1 cellular context compared by ENCODE assay signal in the genomic region with DNA sequence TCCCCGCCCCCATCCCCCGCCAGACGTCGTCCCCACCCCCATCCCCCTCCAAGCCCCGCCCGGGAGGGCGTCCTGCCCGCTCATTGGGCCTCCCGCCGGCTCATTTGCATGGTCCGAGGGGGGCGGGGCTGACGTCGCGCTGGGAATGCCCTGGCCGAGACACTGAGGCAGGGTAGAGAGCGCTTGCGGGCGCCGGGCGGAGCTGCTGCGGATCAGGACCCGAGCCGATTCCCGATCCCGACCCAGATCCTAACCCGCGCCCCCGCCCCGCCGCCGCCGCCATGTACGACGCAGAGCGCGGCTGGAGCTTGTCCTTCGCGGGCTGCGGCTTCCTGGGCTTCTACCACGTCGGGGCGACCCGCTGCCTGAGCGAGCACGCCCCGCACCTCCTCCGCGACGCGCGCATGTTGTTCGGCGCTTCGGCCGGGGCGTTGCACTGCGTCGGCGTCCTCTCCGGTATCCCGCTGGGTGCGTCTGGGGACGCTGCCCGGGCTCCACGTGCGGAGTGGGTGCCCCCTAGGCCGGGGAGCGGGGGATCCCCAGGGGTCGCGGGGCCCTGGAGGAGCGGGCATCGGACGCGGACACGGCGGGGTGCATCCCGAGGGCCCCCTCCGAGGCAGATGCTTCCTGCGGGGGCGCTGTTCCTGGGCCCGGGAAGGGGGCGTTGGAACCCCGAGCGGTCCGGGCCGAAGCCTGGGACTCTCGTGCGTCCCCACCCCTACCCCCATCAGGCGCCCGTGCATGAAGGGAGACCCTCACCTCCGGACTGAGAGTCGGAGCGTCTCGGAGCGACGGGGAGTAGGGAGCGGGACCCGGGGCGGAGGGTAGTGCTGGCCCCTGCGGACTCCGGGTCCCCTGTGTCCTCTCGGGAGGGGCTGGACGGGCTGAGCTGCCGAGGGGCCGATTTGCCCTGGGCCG.
TF ChIP-seq lines count a peak whose summit lies in the region.

A gene with protein sequence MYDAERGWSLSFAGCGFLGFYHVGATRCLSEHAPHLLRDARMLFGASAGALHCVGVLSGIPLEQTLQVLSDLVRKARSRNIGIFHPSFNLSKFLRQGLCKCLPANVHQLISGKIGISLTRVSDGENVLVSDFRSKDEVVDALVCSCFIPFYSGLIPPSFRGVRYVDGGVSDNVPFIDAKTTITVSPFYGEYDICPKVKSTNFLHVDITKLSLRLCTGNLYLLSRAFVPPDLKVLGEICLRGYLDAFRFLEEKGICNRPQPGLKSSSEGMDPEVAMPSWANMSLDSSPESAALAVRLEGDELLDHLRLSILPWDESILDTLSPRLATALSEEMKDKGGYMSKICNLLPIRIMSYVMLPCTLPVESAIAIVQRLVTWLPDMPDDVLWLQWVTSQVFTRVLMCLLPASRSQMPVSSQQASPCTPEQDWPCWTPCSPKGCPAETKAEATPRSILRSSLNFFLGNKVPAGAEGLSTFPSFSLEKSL (plus strand): TSS at position 175 of the 918 bp plus-strand sequence. CDS start 107 bp downstream, at position 282.

TF ChIP-seq in WTC11, 78 proteins besides CTCF, POLR2A, EP300 and RAD21 (continued from another document):
- TF ChIP-seq, protein P1, sequence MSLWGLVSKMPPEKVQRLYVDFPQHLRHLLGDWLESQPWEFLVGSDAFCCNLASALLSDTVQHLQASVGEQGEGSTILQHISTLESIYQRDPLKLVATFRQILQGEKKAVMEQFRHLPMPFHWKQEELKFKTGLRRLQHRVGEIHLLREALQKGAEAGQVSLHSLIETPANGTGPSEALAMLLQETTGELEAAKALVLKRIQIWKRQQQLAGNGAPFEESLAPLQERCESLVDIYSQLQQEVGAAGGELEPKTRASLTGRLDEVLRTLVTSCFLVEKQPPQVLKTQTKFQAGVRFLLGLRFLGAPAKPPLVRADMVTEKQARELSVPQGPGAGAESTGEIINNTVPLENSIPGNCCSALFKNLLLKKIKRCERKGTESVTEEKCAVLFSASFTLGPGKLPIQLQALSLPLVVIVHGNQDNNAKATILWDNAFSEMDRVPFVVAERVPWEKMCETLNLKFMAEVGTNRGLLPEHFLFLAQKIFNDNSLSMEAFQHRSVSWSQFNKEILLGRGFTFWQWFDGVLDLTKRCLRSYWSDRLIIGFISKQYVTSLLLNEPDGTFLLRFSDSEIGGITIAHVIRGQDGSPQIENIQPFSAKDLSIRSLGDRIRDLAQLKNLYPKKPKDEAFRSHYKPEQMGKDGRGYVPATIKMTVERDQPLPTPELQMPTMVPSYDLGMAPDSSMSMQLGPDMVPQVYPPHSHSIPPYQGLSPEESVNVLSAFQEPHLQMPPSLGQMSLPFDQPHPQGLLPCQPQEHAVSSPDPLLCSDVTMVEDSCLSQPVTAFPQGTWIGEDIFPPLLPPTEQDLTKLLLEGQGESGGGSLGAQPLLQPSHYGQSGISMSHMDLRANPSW (CRISPR knock-in tag; conservative IDR thresholded peaks at IDR 0.05; ENCODE audit: low read depth), result no peak
- TF ChIP-seq GTF2I (CRISPR knock-in tag; conservative IDR thresholded peaks at IDR 0.05) (no peak), ZNF532 (CRISPR knock-in tag; IDR thresholded peaks at IDR 0.05; ENCODE audit: borderline replicate concordance) (no peak), KAT7 (CRISPR knock-in tag; IDR thresholded peaks at IDR 0.05; ENCODE audit: borderline replicate concordance) (0 out of 2 replicates have a peak, but pooled peaks have one; percentile 78), RORB (CRISPR knock-in tag; IDR thresholded peaks at IDR 0.05) (no peak)
